Comparison of ENCODE assay signal across 9 cellular contexts in genomic region chr10:110212119-110213006, GRCh38. TPM values are rescaled to one million over a fixed set of nuclear protein-coding genes. Genes with fewer than 3 reads are reported as not detected.
DNase-seq lines count a peak whose midpoint lies in the region; ATAC-seq and TF ChIP-seq lines count a peak whose summit lies in the region.
"Had no signal": no experiment of that assay in that cellular context is flagged by ENCODE, and none has a peak within 500 bp of the region (broad histone marks: within the 10 kb centered on the region; RNA-seq: fewer than 3 reads in every experiment).

No MANE protein-coding gene starts in this region.

- H3K4me3 ChIP-seq in SU-DHL-6 (ENCODE audit: insufficient read depth, low read length, poor library complexity, severe bottlenecking) (no peak overlapping the region), parathyroid adenoma (ENCODE audit: low read depth, low read length) (no peak overlapping the region)
- H3K4me3 ChIP-seq: body of pancreas had no signal

- H3K27me3 ChIP-seq in SU-DHL-6 (ENCODE audit: low read length) (no peaks in the 10 kb centered on the region), parathyroid adenoma (ENCODE audit: control insufficient read depth, insufficient read depth, low read length) (no peaks in the 10 kb centered on the region)
- H3K27me3 ChIP-seq: body of pancreas had no signal

- TF ChIP-seq CTCF in SU-DHL-6 (IDR thresholded peaks at IDR 0.05; ENCODE audit: insufficient read depth, low read length, poor library complexity, severe bottlenecking) (no peak), chondrocyte (IDR thresholded peaks at IDR 0.05) (no peak), parathyroid adenoma (IDR thresholded peaks at IDR 0.05) (no peak)

- peaks cover 20% of the 10 kb centered on the region for H3K4me1 ChIP-seq in parathyroid adenoma

- H3K9me3 ChIP-seq in SU-DHL-6 (ENCODE audit: insufficient read depth, low read length): no peaks in the 10 kb centered on the region
- H3K9me3 ChIP-seq in parathyroid adenoma (ENCODE audit: control insufficient read depth, low read length): no peaks in the 10 kb centered on the region
- H3K9me3 ChIP-seq: body of pancreas had no signal

- H3K9me3 Mint-ChIP-seq in chondrocyte (ENCODE audit: low read depth): no peaks in the 10 kb centered on the region

- H3K9ac ChIP-seq in SU-DHL-6 (ENCODE audit: low read length) (no peak overlapping the region), parathyroid adenoma (no peak overlapping the region)

- H2AFZ ChIP-seq in SU-DHL-6 (ENCODE audit: low read depth, low read length, severe bottlenecking) (no peak overlapping the region), parathyroid adenoma (no peak overlapping the region)

- H3K27ac ChIP-seq in SU-DHL-6 (ENCODE audit: low read depth, low read length): no peak overlapping the region
- H3K27ac ChIP-seq in parathyroid adenoma: peak overlapping the region; percentile 95

- no peaks in the 10 kb centered on the region for H4K20me1 ChIP-seq in SU-DHL-6 (ENCODE audit: low read depth, low read length)

- no peaks in the 10 kb centered on the region for H3K79me2 ChIP-seq in SU-DHL-6 (ENCODE audit: insufficient read depth, low read length)
- H3K79me2 ChIP-seq in parathyroid adenoma: peaks cover 5% of the 10 kb centered on the region

- ATAC-seq in GM19351 (IDR thresholded peaks at IDR 0.05; ENCODE audit: unreplicated experiment): peak; percentile 15
- no peak for ATAC-seq in left lobe of liver
- ATAC-seq in GM19455 (IDR thresholded peaks at IDR 0.05; ENCODE audit: unreplicated experiment): no peak

- no peaks in the 10 kb centered on the region for H3K27me3 Mint-ChIP-seq in chondrocyte (ENCODE audit: low read depth)

- peak overlapping the region; percentile 98 for H3K27ac Mint-ChIP-seq in chondrocyte (ENCODE audit: unreplicated experiment)

- no peaks in the 10 kb centered on the region for H3K36me3 ChIP-seq in SU-DHL-6 (ENCODE audit: low read length)
- H3K36me3 ChIP-seq in parathyroid adenoma (ENCODE audit: control insufficient read depth, insufficient read depth, low read length): no peaks in the 10 kb centered on the region

- peaks cover 19% of the 10 kb centered on the region for H3F3A ChIP-seq in SU-DHL-6 (ENCODE audit: insufficient read depth)

- no peak overlapping the region for H3K4me3 Mint-ChIP-seq in chondrocyte (ENCODE audit: unreplicated experiment)

- DNase-seq in chondrocyte (ENCODE audit: low spot score): no peak
- no peak for DNase-seq in left lobe of liver (ENCODE audit: low spot score)
- DNase-seq in DMS 273 (lab: John Stamatoyannopoulos, UW; ENCODE audit: unreplicated experiment): no peak
- no peak for DNase-seq in DMS153 treated with DMSO at 0.1 percent for 48 hours (lab: John Stamatoyannopoulos, UW; ENCODE audit: unreplicated experiment)

- H3K4me2 ChIP-seq in SU-DHL-6 (ENCODE audit: low read depth, low read length, poor library complexity, severe bottlenecking) (peak overlapping the region; percentile 95), parathyroid adenoma (ENCODE audit: low read length) (no peak overlapping the region)

- H3K9me2 ChIP-seq in SU-DHL-6 (replicated peaks; ENCODE audit: insufficient read depth, low read length): no peaks in the 10 kb centered on the region

- no peaks in the 10 kb centered on the region for H3K36me3 Mint-ChIP-seq in chondrocyte (ENCODE audit: low read depth)

- H3K4me1 Mint-ChIP-seq in chondrocyte (ENCODE audit: low read depth): peaks cover 57% of the 10 kb centered on the region

RNA-seq across cellular contexts. Expression of gene MXI1, which starts 5.0 kb away (rescaled TPM):
- total RNA-seq in chondrocyte (17.0 to 30.2 TPM (median 26.8 TPM) in 3 replicates), left lobe of liver (26.3 TPM)
